ENCODE assay signal across 8 cellular contexts in genomic region chr11:18526521-18527296, GRCh38. TPM values are rescaled to one million over a fixed set of nuclear protein-coding genes. Genes with fewer than 3 reads are reported as not detected.
A peak's percentile ranks its signal among the peaks of the same experiment; 100 is the strongest.
DNase-seq lines count a peak whose midpoint lies in the region; ATAC-seq, FAIRE-seq and TF ChIP-seq lines count a peak whose summit lies in the region.

Gene TSG101, minus strand, starts transcription at chr11:18526942. Its CDS starts 126 bp downstream, at chr11:18526816.

- DNase-seq in NCI-H2029 (lab: John Stamatoyannopoulos, UW) (peak; percentile 86), ascending aorta (ENCODE audit: low spot score in 2 of 2) (peak; percentile 60 to 96), right cardiac atrium (peak; percentile 95 to 98 (median 97)), pulmonary artery endothelial cell (ENCODE audit: low read depth, low spot score) (peak; percentile 87), urothelium cell line (ENCODE audit: low spot score) (peak; percentile 95)
- peak; percentile 95 for DNase-seq in T-helper 2 cell treated with Interferon-gamma antibody and Interleukin-4, amounts not matched to agents 5 μg/mL and 100 μg/mL, for 36 hours (ENCODE audit: low spot score)

- ATAC-seq in GM18508 (IDR thresholded peaks at IDR 0.05; ENCODE audit: insufficient read depth, unreplicated experiment) (peak; percentile 85), HG02981 (IDR thresholded peaks at IDR 0.05; ENCODE audit: unreplicated experiment) (peak; percentile 94), right cardiac atrium (peak; percentile 100)

- no peak for TF ChIP-seq CTCF in ascending aorta (IDR thresholded peaks at IDR 0.05)

- H3K27ac ChIP-seq in ascending aorta = peak within 1 kb of the TSS; percentile 90 to 94
- peak within 1 kb of the TSS; percentile 91 for H3K27ac ChIP-seq in right cardiac atrium (ENCODE audit: low read length)

- peaks cover 20% of the 10 kb centered on the region for H3K36me3 Mint-ChIP-seq in T-helper 2 cell treated with Interferon-gamma antibody and Interleukin-4, amounts not matched to agents 5 μg/mL and 100 μg/mL, for 36 hours (ENCODE audit: low read depth)

- H3K9me3 Mint-ChIP-seq in T-helper 2 cell treated with Interferon-gamma antibody and Interleukin-4, amounts not matched to agents 5 μg/mL and 100 μg/mL, for 36 hours = no peaks in the 10 kb centered on the region

- no peaks in the 10 kb centered on the region for H3K36me3 ChIP-seq in ascending aorta

- H3K4me1 ChIP-seq in ascending aorta (peaks cover 0 to 7% of the 10 kb centered on the region in 2 donors), right cardiac atrium (ENCODE audit: control insufficient read depth, insufficient read depth, low read length) (no peaks in the 10 kb centered on the region)

- peak within 1 kb of the TSS; percentile 100 for H3K27ac Mint-ChIP-seq in T-helper 2 cell treated with Interferon-gamma antibody and Interleukin-4, amounts not matched to agents 5 μg/mL and 100 μg/mL, for 36 hours

- under 1% methylated on average over 57 of the region's 57 CpGs for WGBS in right cardiac atrium

- peak within 1 kb of the TSS; percentile 79 to 93 for H3K4me3 ChIP-seq in ascending aorta
- H3K4me3 ChIP-seq in right cardiac atrium (ENCODE audit: low read length) = peak within 1 kb of the TSS; percentile 65

- peak within 1 kb of the TSS; percentile 100 for H3K4me3 Mint-ChIP-seq in T-helper 2 cell treated with Interferon-gamma antibody and Interleukin-4, amounts not matched to agents 5 μg/mL and 100 μg/mL, for 36 hours

- H3K9me3 ChIP-seq in ascending aorta = no peaks in the 10 kb centered on the region
- no peaks in the 10 kb centered on the region for H3K9me3 ChIP-seq in right cardiac atrium (ENCODE audit: control insufficient read depth, low read length)

- H3K27me3 ChIP-seq in ascending aorta (no peaks in the 10 kb centered on the region), right cardiac atrium (ENCODE audit: control insufficient read depth, insufficient read depth) (no peaks in the 10 kb centered on the region)

- peaks cover 22% of the 10 kb centered on the region for H3K4me1 Mint-ChIP-seq in T-helper 2 cell treated with Interferon-gamma antibody and Interleukin-4, amounts not matched to agents 5 μg/mL and 100 μg/mL, for 36 hours (ENCODE audit: low read depth)

- H3K27me3 Mint-ChIP-seq in T-helper 2 cell treated with Interferon-gamma antibody and Interleukin-4, amounts not matched to agents 5 μg/mL and 100 μg/mL, for 36 hours (ENCODE audit: low read depth) = no peaks in the 10 kb centered on the region

- intact Hi-C loops in ascending aorta (cut with DNase I) = loop anchor here (1.0 to 5.0 kb wide), 7 partner anchors 62 to 1841 kb away; partner anchors contain the start of genes GTF2H1, HPS5, SPTY2D1 and TMEM86A
- intact Hi-C loops in right cardiac atrium (cut with DNase I) = loop anchor here in 2 of 4 donors (10.0 kb wide), 2 partner anchors 132 to 202 kb away; partner anchors contain the start of genes GTF2H1 (in 1 of the 2), HPS5 (in 1 of the 2) and LDHA (in 1 of the 2)

- FAIRE-seq in urothelium cell line (lab: Jason Lieb, UNC) = peak; percentile 92

RNA-seq across cellular contexts. Expression of gene TSG101, which starts in this region (rescaled TPM):
- total RNA-seq in ascending aorta (20.3 TPM), right cardiac atrium (10 to 100 TPM; 52.2 to 58.4 (median 56.0) TPM), pulmonary artery endothelial cell (38.7 and 51.8 TPM in 2 replicates)
- polyA plus RNA-seq in right cardiac atrium = 55.2 TPM

Comparison
In these comparisons a context has a peak if more than half of its experiments do, and no peak if none do; other contexts are left out.
1. Peak in every context shown above with its lines: DNase-seq, ATAC-seq, H3K4me3 ChIP-seq and H3K27ac ChIP-seq.